8 cellular contexts compared by ENCODE assay signal in the genomic region with DNA sequence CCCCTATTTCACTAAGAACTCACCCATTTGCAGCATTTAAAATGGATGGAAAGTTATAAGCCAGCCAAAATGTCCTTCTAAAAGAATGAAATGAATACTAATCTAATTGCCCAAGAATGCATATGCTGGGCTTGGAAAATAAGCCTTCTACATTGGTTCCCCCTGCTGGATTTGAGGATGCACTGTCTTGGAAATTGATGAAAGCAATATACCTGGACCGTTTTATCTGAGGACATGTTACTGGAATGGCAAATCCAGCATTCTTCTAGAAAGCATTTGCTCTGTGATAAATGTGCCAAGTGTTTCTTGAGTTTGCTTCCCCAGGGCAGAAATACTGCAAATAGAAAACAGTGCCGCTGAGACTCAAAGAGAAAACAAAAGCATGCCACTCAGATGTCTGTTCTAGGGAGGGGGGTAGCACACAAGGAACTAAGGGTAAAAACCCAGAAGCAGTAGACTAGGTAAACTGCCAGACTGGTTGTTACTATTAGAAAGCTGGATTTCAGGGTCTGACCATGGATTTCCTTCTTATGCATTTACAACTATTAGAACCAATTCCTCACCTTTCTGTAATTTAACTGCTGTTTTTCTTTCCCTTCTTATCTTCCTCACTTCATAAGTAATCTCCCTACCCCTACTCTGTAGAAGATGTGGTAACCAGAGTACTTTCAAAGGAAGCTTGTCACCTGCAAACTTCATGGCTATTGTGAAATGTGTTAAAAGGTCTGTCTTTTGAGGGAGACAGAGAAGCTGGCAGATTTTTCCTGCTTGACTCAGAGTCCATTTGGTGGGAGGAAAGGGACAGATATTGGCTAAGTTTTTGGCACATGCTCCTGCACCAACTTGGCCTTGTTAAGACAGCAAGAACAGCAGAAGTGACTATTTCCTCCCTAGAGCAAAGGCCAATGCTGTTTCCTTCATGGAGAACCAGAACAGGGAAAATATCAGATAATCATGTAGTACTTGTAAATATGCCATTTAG.
DNase-seq lines count a peak whose midpoint lies in the region; ATAC-seq, FAIRE-seq and TF ChIP-seq lines count a peak whose summit lies in the region.

No MANE protein-coding gene starts in this region.

- no peak overlapping the region for H3K4me3 Mint-ChIP-seq in HFFc6

- FAIRE-seq in small intestine (lab: Jason Lieb, UNC): no peak

- H3K9me3 ChIP-seq in small intestine (ENCODE audit: control insufficient read depth, low read depth): no peaks in the 10 kb centered on the region

- H3K4me3 ChIP-seq in foreskin fibroblast (ENCODE audit: low read depth in 1 of 2, low read length in 2 of 2): no peak overlapping the region
- H3K4me3 ChIP-seq in small intestine (ENCODE audit: low read depth in 1 of 2, low read length in 2 of 2): no peak overlapping the region

- WGBS in small intestine, 3 donors: 8 to 15% (median 11%) methylated on average over 2 of the region's 2 CpGs

- H3K36me3 ChIP-seq in small intestine (ENCODE audit: control insufficient read depth in 2 of 2, insufficient read depth in 2 of 2, low read length in 2 of 2): no peaks in the 10 kb centered on the region

- no peaks in the 10 kb centered on the region for H3K4me1 Mint-ChIP-seq in HFFc6 (ENCODE audit: low read depth)

- no peaks in the 10 kb centered on the region for H3K4me1 ChIP-seq in small intestine (ENCODE audit: control insufficient read depth in 2 of 2, insufficient read depth in 1 of 2, low read depth in 1 of 2, low read length in 1 of 2)

- H3K27ac ChIP-seq in small intestine (ENCODE audit: low read depth in 1 of 2, low read length in 1 of 2): no peak overlapping the region

- TF ChIP-seq CTCF in HFFc6 (IDR thresholded peaks at IDR 0.05) (peak; percentile 69), foreskin fibroblast (IDR thresholded peaks at IDR 0.05; ENCODE audit: low read depth, low read length) (peak; percentile 66)

- peaks cover 5% of the 10 kb centered on the region; the same call in 1 of the 2 replicates for H3K36me3 Mint-ChIP-seq in HFFc6 (ENCODE audit: low read depth)

- DNase-seq in AG08395 (ENCODE audit: low spot score): peak; percentile 46
- DNase-seq in HFFc6: peak; percentile 11
- peak; percentile 60 for DNase-seq in RKO (ENCODE audit: low spot score)
- peak; percentile 59 to 81 for DNase-seq in foreskin fibroblast
- DNase-seq in small intestine: peak; percentile 7
- DNase-seq in effector CD4-positive, alpha-beta T cell: no peak
- DNase-seq in activated naive CD4-positive, alpha-beta T cell (lab: John Stamatoyannopoulos, UW): no peak

- no peaks in the 10 kb centered on the region for H3K27me3 ChIP-seq in small intestine (ENCODE audit: control insufficient read depth in 2 of 2, insufficient read depth in 2 of 2, low read length in 2 of 2)

- H3K9me3 Mint-ChIP-seq in HFFc6: peaks cover 20% of the 10 kb centered on the region

- ATAC-seq in HG03280 (IDR thresholded peaks at IDR 0.05; ENCODE audit: unreplicated experiment): no peak

- no peaks in the 10 kb centered on the region for H3K27me3 Mint-ChIP-seq in HFFc6 (ENCODE audit: insufficient read depth)

- H3K27ac Mint-ChIP-seq in HFFc6: no peak overlapping the region

Comparison
In these comparisons a context has a peak if more than half of its experiments do, and no peak if none do; other contexts are left out.
1. DNase-seq: peak in AG08395 (single experiment), HFFc6 (single experiment), RKO (single experiment), foreskin fibroblast (2 of 2) and small intestine (single experiment); none in effector CD4-positive, alpha-beta T cell (single experiment) and activated naive CD4-positive, alpha-beta T cell (0 of 4).